ENCODE assay signal across 18 cellular contexts in the genomic region with DNA sequence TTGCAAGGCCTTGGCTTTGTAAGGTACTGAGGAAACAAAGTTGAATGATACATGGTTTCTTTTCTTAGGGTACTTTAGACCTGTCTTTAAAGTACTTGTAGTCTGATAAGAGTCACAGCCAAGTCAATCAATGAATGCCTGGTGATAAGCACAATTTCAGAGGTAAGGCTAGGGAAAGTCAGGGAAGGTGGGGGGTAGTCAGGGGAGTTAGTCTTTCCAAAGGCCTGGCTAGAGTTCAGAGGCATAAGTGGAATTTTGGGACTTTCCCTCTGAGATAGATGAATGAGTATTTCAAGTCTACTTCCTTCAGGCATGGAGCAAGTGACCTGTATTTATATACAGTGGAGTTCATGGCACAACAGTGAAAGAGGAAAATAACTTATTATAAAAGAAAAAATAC.
"Had no signal": no experiment of that assay in that cellular context is flagged by ENCODE, and none has a peak within 500 bp of the region (broad histone marks: within the 10 kb centered on the region; RNA-seq: fewer than 3 reads in every experiment).

No MANE protein-coding gene starts in this region.

- H3K4me3 ChIP-seq: dorsolateral prefrontal cortex, right atrium auricular region had no signal

- H3K27ac ChIP-seq: dorsolateral prefrontal cortex, right atrium auricular region had no signal

- H3K9me3 ChIP-seq: right atrium auricular region had no signal

- DNase-seq: activated B cell treated with CpG ODN at 0.5 μM for 24 hours; activated CD4-positive, alpha-beta memory T cell treated with anti-CD3 and anti-CD28 coated beads, Interleukin-2, amount 10 ng/mL, durations not matched to agents 7 days and 5 days; activated CD4-positive, alpha-beta T cell treated with anti-CD3 and anti-CD28 coated beads for 48 hours; activated CD8-positive, alpha-beta memory T cell treated with anti-CD3 and anti-CD28 coated beads, Interleukin-2, amount 10 ng/mL, durations not matched to agents 7 days and 5 days; activated naive CD4-positive, alpha-beta T cell; activated naive CD8-positive, alpha-beta T cell treated with anti-CD3 and anti-CD28 coated beads for 36 hours; amniotic stem cell; dorsolateral prefrontal cortex; foreskin fibroblast; glutamatergic neuron; hypothalamus; islet precursor cell; nucleus accumbens; SW 1271; T-helper 2 cell; trophoblast cell had no signal

- ATAC-seq: activated CD8-positive, alpha-beta memory T cell treated with anti-CD3 and anti-CD28 coated beads, Interleukin-2, amount 10 ng/mL, durations not matched to agents 7 days and 5 days; natural killer cell treated with Interleukin-12 subunit alpha and Interleukin-12 subunit beta and Interleukin-15 and Interleukin-18, amount 100 ng/mL, for 72 hours had no signal

- H3K27me3 ChIP-seq: dorsolateral prefrontal cortex, right atrium auricular region had no signal

- H3K4me1 ChIP-seq: right atrium auricular region had no signal

- H3K36me3 ChIP-seq: right atrium auricular region had no signal
